In the genomic region with DNA sequence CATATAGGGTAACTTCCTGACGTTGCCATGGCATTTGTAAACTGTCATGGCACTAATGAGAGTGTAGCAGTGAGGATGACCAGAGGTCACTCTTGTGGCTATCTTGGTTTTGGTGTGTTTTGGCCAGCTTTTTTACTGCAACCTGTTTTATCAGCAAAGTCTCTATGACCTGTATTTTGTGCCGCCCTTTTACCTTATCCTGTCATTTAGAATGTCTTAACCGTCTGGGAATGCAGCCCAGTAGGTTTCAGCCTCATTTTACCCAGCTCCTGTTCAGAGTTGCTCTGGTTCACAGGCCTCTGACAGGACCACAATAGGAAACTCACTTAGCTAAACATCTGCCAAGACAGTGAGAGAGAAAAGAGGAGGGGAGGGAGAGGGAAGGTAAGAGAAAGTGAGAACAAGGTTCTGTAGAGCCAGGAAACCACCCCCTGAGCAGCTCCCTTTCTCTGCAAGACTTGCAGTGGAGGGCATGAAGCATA, we compare ENCODE assay signal across 16 cellular contexts.
DNase-seq lines count a peak whose midpoint lies in the region; ATAC-seq and TF ChIP-seq lines count a peak whose summit lies in the region.
"Had no signal": no experiment of that assay in that cellular context is flagged by ENCODE, and none has a peak within 500 bp of the region (broad histone marks: within the 10 kb centered on the region; RNA-seq: fewer than 3 reads in every experiment).

No MANE protein-coding gene starts in this region.

- TF ChIP-seq CTCF in PC-9 (conservative IDR thresholded peaks at IDR 0.05) (no peak), hepatocyte (IDR thresholded peaks at IDR 0.05; ENCODE audit: poor library complexity) (no peak)

- DNase-seq in A172 (ENCODE audit: low spot score) = peak; percentile 74
- DNase-seq in PC-9 = peak; percentile 53 to 94
- no peak for DNase-seq in hepatocyte (ENCODE audit: low spot score)
- DNase-seq in NCI-H510A treated with DMSO at 0.1 percent for 48 hours (lab: John Stamatoyannopoulos, UW) = no peak
- DNase-seq in 8988T = no peak
- DNase-seq in G401 (ENCODE audit: low spot score) = no peak
- no peak for DNase-seq in Right ventricle myocardium inferior (ENCODE audit: missing footprints)
- DNase-seq: activated naive CD8-positive, alpha-beta T cell treated with anti-CD3 and anti-CD28 coated beads, Interleukin-2, amount 10 ng/mL, durations not matched to agents 7 days and 5 days; DMS 273 treated with DMSO at 0.1 percent for 48 hours; KG1; NCI-H1694 treated with DMSO at 0.1 percent for 48 hours; NK-92 treated with Interleukin-12 subunit alpha and Interleukin-12 subunit beta, amount 100 ng/mL, for 24 hours; psoas muscle had no signal

- H4K20me1 ChIP-seq in PC-9 (ENCODE audit: insufficient read depth) (no peaks in the 10 kb centered on the region), hepatocyte (ENCODE audit: insufficient read depth, poor library complexity, severe bottlenecking) (no peaks in the 10 kb centered on the region)

- H3K36me3 ChIP-seq in PC-9 (ENCODE audit: low read depth) (no peaks in the 10 kb centered on the region), hepatocyte (replicated peaks; ENCODE audit: insufficient read depth, low read depth) (no peaks in the 10 kb centered on the region)
- H3K36me3 ChIP-seq: esophagus muscularis mucosa, upper lobe of left lung had no signal

- WGBS in hepatocyte (ENCODE audit: low lambda C conversion rate, missing lambda C conversion rate) = 27% methylated on average over 3 of the region's 3 CpGs

- CTCF ChIA-PET in PC-9 (lab: Charles Lee) = no interaction called here

- peak; percentile 77 for ATAC-seq in GM21786 (IDR thresholded peaks at IDR 0.05; ENCODE audit: unreplicated experiment)
- no peak for ATAC-seq in Right ventricle myocardium inferior
- ATAC-seq: psoas muscle had no signal

- H3K9me3 ChIP-seq in PC-9 (ENCODE audit: insufficient read depth, low read depth) (0 out of 2 replicates have a peak, but pooled peaks cover 8% of the 10 kb centered on the region), hepatocyte (ENCODE audit: low read depth) (no peaks in the 10 kb centered on the region)
- H3K9me3 ChIP-seq: esophagus muscularis mucosa, upper lobe of left lung had no signal

- H3K27ac ChIP-seq in PC-9 = peak overlapping the region; percentile 59
- H3K27ac ChIP-seq in hepatocyte = peak overlapping the region; percentile 13
- H3K27ac ChIP-seq: esophagus muscularis mucosa, psoas muscle, upper lobe of left lung had no signal

- no peak overlapping the region for H2AFZ ChIP-seq in PC-9
- H2AFZ ChIP-seq in hepatocyte = no peak overlapping the region

- POLR2A ChIA-PET in PC-9 (lab: Charles Lee; ENCODE audit: unreplicated experiment) = interaction anchor here (0.6 to 0.7 kb wide), 3 partner anchors 94 to 143 kb away, joined by 3 to 4 read pairs (median 3); no protein-coding TSS in a partner anchor

- intact Hi-C loops in PC-9 (cut with micrococcal nuclease; ENCODE audit: unreplicated experiment) (loop anchor here (1.0 to 5.0 kb wide), 2 partner anchors 136 to 297 kb away; a partner anchor contains a TSS), Right ventricle myocardium inferior (cut with DNase I) (loop anchor here (5.0 to 10.0 kb wide), 2 partner anchors 125 to 297 kb away; no protein-coding TSS in a partner anchor)

- peak overlapping the region; percentile 54 for H3K4me2 ChIP-seq in PC-9
- no peak overlapping the region for H3K4me2 ChIP-seq in hepatocyte

- BruUV-seq in PC-9 (replicated peaks; lab: Mats Ljungman, UMichigan) = no TSS peak

- H3K4me1 ChIP-seq in PC-9 (replicated peaks; ENCODE audit: insufficient read depth) (peaks cover 34% of the 10 kb centered on the region), hepatocyte (ENCODE audit: insufficient read depth) (peaks cover 16% of the 10 kb centered on the region)
- H3K4me1 ChIP-seq: psoas muscle had no signal

- in situ Hi-C loops in G401 (cut with HindIII; ENCODE audit: low sequenced_read_pairs) = no loop called here

- H3K9me2 ChIP-seq in PC-9 (ENCODE audit: insufficient read depth) = no peaks in the 10 kb centered on the region
- H3K9me2 ChIP-seq in hepatocyte (replicated peaks; ENCODE audit: insufficient read depth) = no peaks in the 10 kb centered on the region

- no peaks in the 10 kb centered on the region for H3K79me2 ChIP-seq in PC-9 (ENCODE audit: low read depth)
- H3K79me2 ChIP-seq in hepatocyte = no peaks in the 10 kb centered on the region

- peaks cover 19% of the 10 kb centered on the region for H3F3A ChIP-seq in PC-9 (ENCODE audit: insufficient read depth, low read depth)

- H3K27me3 ChIP-seq in PC-9 (ENCODE audit: insufficient read depth, low read depth) (no peaks in the 10 kb centered on the region), hepatocyte (no peaks in the 10 kb centered on the region)
- H3K27me3 ChIP-seq: esophagus muscularis mucosa, upper lobe of left lung had no signal

- no peak overlapping the region for H3K4me3 ChIP-seq in PC-9
- H3K4me3 ChIP-seq in hepatocyte = no peak overlapping the region
- H3K4me3 ChIP-seq: esophagus muscularis mucosa, psoas muscle, upper lobe of left lung had no signal

Comparison
In these comparisons a context has a peak if more than half of its experiments do, and no peak if none do; other contexts are left out.
1. DNase-seq: peak in A172 (single experiment) and PC-9 (2 of 2); none in hepatocyte (single experiment), NCI-H510A treated with DMSO at 0.1 percent for 48 hours (single experiment), 8988T (single experiment), G401 (single experiment) and Right ventricle myocardium inferior (single experiment).